19 cellular contexts compared by ENCODE assay signal in the genomic region with DNA sequence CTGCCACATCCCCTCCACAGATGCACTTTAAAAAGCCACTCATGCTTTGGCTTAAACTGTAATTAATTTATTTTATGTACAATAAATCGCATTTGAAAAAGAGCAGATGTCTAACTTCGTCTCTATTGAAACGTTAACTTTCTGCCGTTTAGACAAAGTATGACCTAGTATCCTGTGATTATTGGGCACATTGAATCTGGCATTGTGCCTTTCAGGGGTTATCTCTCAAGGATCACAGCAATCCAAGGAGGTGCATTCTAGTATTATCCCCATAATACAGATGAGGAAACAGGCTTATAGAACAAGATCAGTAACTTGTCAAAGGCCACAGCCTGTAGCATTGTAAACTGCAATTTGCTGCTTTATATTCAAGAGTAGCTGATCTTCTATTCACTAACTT. TPM values are rescaled to one million over a fixed set of nuclear protein-coding genes. Genes with fewer than 3 reads are reported as not detected.
DNase-seq lines count a peak whose midpoint lies in the region; ATAC-seq and TF ChIP-seq lines count a peak whose summit lies in the region.
"Had no signal": no experiment of that assay in that cellular context is flagged by ENCODE, and none has a peak within 500 bp of the region (broad histone marks: within the 10 kb centered on the region; RNA-seq: fewer than 3 reads in every experiment).

No MANE protein-coding gene starts in this region.

- H3K9me3 Mint-ChIP-seq in endodermal cell, result no peaks in the 10 kb centered on the region
- no peaks in the 10 kb centered on the region for H3K9me3 Mint-ChIP-seq in activated naive CD8-positive, alpha-beta T cell treated with anti-CD3 and anti-CD28 coated beads for 36 hours
- H3K9me3 Mint-ChIP-seq: CD4-positive, alpha-beta T cell had no signal

- peaks cover 16% of the 10 kb centered on the region for H3K36me3 ChIP-seq in cardiac muscle cell
- peaks cover 0 to 23% (median 4%) of the 10 kb centered on the region in 9 donors for H3K36me3 ChIP-seq in heart left ventricle
- peaks cover 39% of the 10 kb centered on the region for H3K36me3 ChIP-seq in endodermal cell (ENCODE audit: control insufficient read depth, insufficient read depth, low read length)
- peaks cover 0 to 27% (median 0%) of the 10 kb centered on the region in 6 donors for H3K36me3 ChIP-seq in spleen
- H3K36me3 ChIP-seq: HAP-1 had no signal

- H3K4me3 Mint-ChIP-seq in endodermal cell, result no peak overlapping the region
- H3K4me3 Mint-ChIP-seq in activated naive CD8-positive, alpha-beta T cell treated with anti-CD3 and anti-CD28 coated beads for 36 hours, result no peak overlapping the region
- H3K4me3 Mint-ChIP-seq: CD4-positive, alpha-beta T cell had no signal

- no peak overlapping the region for H3K4me3 ChIP-seq in cardiac muscle cell
- H3K4me3 ChIP-seq in heart left ventricle, result no peak overlapping the region
- H3K4me3 ChIP-seq in endodermal cell (ENCODE audit: low read length), result peak overlapping the region; percentile 96
- peak overlapping the region in 5 of 8 donors; percentile 57 to 86 (median 60) for H3K4me3 ChIP-seq in spleen
- H3K4me3 ChIP-seq: A549, HAP-1 had no signal

- no peaks in the 10 kb centered on the region for H3K9me3 ChIP-seq in cardiac muscle cell (ENCODE audit: low read depth)
- no peaks in the 10 kb centered on the region for H3K9me3 ChIP-seq in heart left ventricle
- no peaks in the 10 kb centered on the region for H3K9me3 ChIP-seq in endodermal cell (ENCODE audit: control insufficient read depth, low read length)
- H3K9me3 ChIP-seq in spleen, result no peaks in the 10 kb centered on the region
- H3K9me3 ChIP-seq: A549, Caco-2, HAP-1 had no signal

- TF ChIP-seq CTCF in cardiac muscle cell (IDR thresholded peaks at IDR 0.05; ENCODE audit: low read depth, low read length) (no peak), heart left ventricle (IDR thresholded peaks at IDR 0.05) (no peak), endodermal cell (conservative IDR thresholded peaks at IDR 0.05) (no peak), spleen (IDR thresholded peaks at IDR 0.05 in 8 of 11, conservative IDR thresholded peaks at IDR 0.05 in 3 of 11) (no peak)

- H3K9ac ChIP-seq in endodermal cell (ENCODE audit: extremely low read depth, low read length, poor library complexity, severe bottlenecking), result no peak overlapping the region

- 75 to 80% (median 76%) methylated on average over 4 of the region's 4 CpGs for WGBS in heart left ventricle, 4 donors
- 86 to 93% methylated on average over 1 to 4 of the region's 4 CpGs for WGBS in endodermal cell (ENCODE audit: insufficient coverage in 1 of 2, insufficient read length in 1 of 2), 2 experiments
- WGBS in spleen, 5 donors, result 69 to 82% (median 78%) methylated on average over 4 of the region's 4 CpGs

- intact Hi-C loops in heart left ventricle (cut with DNase I) (loop anchor here (5.0 to 10.0 kb wide), 12 partner anchors 88 to 492 kb away; a partner anchor contains a TSS), spleen (cut with DNase I; ENCODE audit: low total_unique reads) (no loop called here)

- H3K36me3 Mint-ChIP-seq in endodermal cell (ENCODE audit: low read depth), result peaks cover 32% of the 10 kb centered on the region
- peaks cover 9% of the 10 kb centered on the region for H3K36me3 Mint-ChIP-seq in activated naive CD8-positive, alpha-beta T cell treated with anti-CD3 and anti-CD28 coated beads for 36 hours

- ATAC-seq in heart left ventricle (no peak), HG03521 (IDR thresholded peaks at IDR 0.05; ENCODE audit: unreplicated experiment) (no peak)
- ATAC-seq: A549 had no signal

- peak overlapping the region; percentile 79 for H3K27ac ChIP-seq in cardiac muscle cell
- H3K27ac ChIP-seq in heart left ventricle, result peak overlapping the region in 2 of 12 donors; percentile 73 to 87
- no peak overlapping the region for H3K27ac ChIP-seq in endodermal cell (ENCODE audit: low read depth, low read length)
- peak overlapping the region in 5 of 8 donors; percentile 10 to 85 (median 75) for H3K27ac ChIP-seq in spleen
- H3K27ac ChIP-seq: 22Rv1, A549, C4-2B, HL-60 had no signal

- no peaks in the 10 kb centered on the region for H3K27me3 ChIP-seq in cardiac muscle cell
- peaks cover 0 to 9% (median 0%) of the 10 kb centered on the region in 9 donors for H3K27me3 ChIP-seq in heart left ventricle
- no peaks in the 10 kb centered on the region for H3K27me3 ChIP-seq in endodermal cell (ENCODE audit: control insufficient read depth, insufficient read depth, low read length, poor library complexity, severe bottlenecking)
- H3K27me3 ChIP-seq in spleen (replicated peaks in 1 of 7), result peaks cover 0 to 23% (median 10%) of the 10 kb centered on the region in 7 donors

- peaks cover 8% of the 10 kb centered on the region for H3K27me3 Mint-ChIP-seq in endodermal cell (ENCODE audit: insufficient read depth)
- H3K27me3 Mint-ChIP-seq in activated naive CD8-positive, alpha-beta T cell treated with anti-CD3 and anti-CD28 coated beads for 36 hours, result peaks cover 19% of the 10 kb centered on the region

- no peak for TF ChIP-seq POLR2A in heart left ventricle (IDR thresholded peaks at IDR 0.05)
- no peak for TF ChIP-seq POLR2A in spleen (IDR thresholded peaks at IDR 0.05)

- H3K4me1 ChIP-seq in cardiac muscle cell (ENCODE audit: low read depth) (peaks cover 41% of the 10 kb centered on the region), heart left ventricle (peaks cover 0 to 81% (median 47%) of the 10 kb centered on the region in 12 donors), endodermal cell (ENCODE audit: control insufficient read depth, insufficient read depth, low read length) (no peaks in the 10 kb centered on the region), spleen (peaks cover 5 to 21% (median 10%) of the 10 kb centered on the region in 6 donors)
- H3K4me1 ChIP-seq: A549 had no signal

- DNase-seq in cardiac muscle cell (ENCODE audit: low read depth in 1 of 2, low spot score in 1 of 2), result no peak
- DNase-seq in heart left ventricle, result no peak
- DNase-seq in endodermal cell, result no peak
- no peak for DNase-seq in spleen
- no peak for DNase-seq in activated naive CD8-positive, alpha-beta T cell treated with anti-CD3 and anti-CD28 coated beads for 36 hours
- no peak for DNase-seq in hepatic stellate cell (ENCODE audit: low spot score)
- no peak for DNase-seq in NCI-H146 treated with DMSO at 0.1 percent for 48 hours (lab: John Stamatoyannopoulos, UW; ENCODE audit: unreplicated experiment)
- DNase-seq: AML-193; Caco-2; CD4-positive, alpha-beta T cell; DMS79; GDM1 had no signal

- H3K4me1 Mint-ChIP-seq in endodermal cell, result peaks cover 34% of the 10 kb centered on the region
- H3K4me1 Mint-ChIP-seq in activated naive CD8-positive, alpha-beta T cell treated with anti-CD3 and anti-CD28 coated beads for 36 hours, result no peaks in the 10 kb centered on the region

- no peak overlapping the region for H3K27ac Mint-ChIP-seq in endodermal cell
- H3K27ac Mint-ChIP-seq in activated naive CD8-positive, alpha-beta T cell treated with anti-CD3 and anti-CD28 coated beads for 36 hours, result no peak overlapping the region
- H3K27ac Mint-ChIP-seq: CD4-positive, alpha-beta T cell had no signal

RNA-seq across cellular contexts. Expression of a gene that starts 4.6 kb away (rescaled TPM):
- total RNA-seq in cardiac muscle cell, result 37.5 and 50.0 TPM in 2 replicates
- polyA plus RNA-seq in cardiac muscle cell, result 74.1 and 81.0 TPM in 2 replicates
- 10 to 100 TPM in 2 of 9 donors, 1 to 10 TPM in 7; 2.7 to 16.1 (median 5.5) TPM for total RNA-seq in heart left ventricle
- 1 to 10 TPM; 4.4 to 8.0 TPM for polyA plus RNA-seq in heart left ventricle
- 10 to 100 TPM in 1 of 2 donors, 1 to 10 TPM in 1; 7.0 to 12.7 TPM for total RNA-seq in endodermal cell
- polyA plus RNA-seq in endodermal cell (2013, experiment 1 of 2), result 35.2 TPM
- polyA plus RNA-seq in endodermal cell (2013, experiment 2 of 2), result 28.1 TPM
- total RNA-seq in spleen, result 10 to 100 TPM in 5 of 7 donors, 1 to 10 TPM in 2; 4.4 to 55.6 (median 31.6) TPM
- polyA plus RNA-seq in spleen, result 10 to 100 TPM; 12.2 to 16.5 (median 13.6) TPM
- under 1 TPM; 0.14 to 0.32 TPM for total RNA-seq in activated naive CD8-positive, alpha-beta T cell treated with anti-CD3 and anti-CD28 coated beads for 36 hours
- total RNA-seq: HT1080 had no signal

Comparison
In these comparisons a context has a peak if more than half of its experiments do, and no peak if none do; other contexts are left out.
1. H3K4me3 ChIP-seq: peak in endodermal cell (single experiment) and spleen (5 of 8); none in cardiac muscle cell (single experiment) and heart left ventricle (0 of 12).